Comparison of ENCODE assay signal across 1 cellular context in genomic region chr5:132003170-132003744, GRCh38.
A peak's percentile ranks its signal among the peaks of the same experiment; 100 is the strongest.
TF ChIP-seq lines count a peak whose summit lies in the region.

No MANE protein-coding gene starts in this region.

TF ChIP-seq in HepG2, 621 proteins besides CTCF, POLR2A, EP300 and RAD21 (continued from another document and continues in another):
- TF ChIP-seq AKNA (CRISPR knock-in tag; IDR thresholded peaks at IDR 0.05; ENCODE audit: borderline replicate concordance) (no peak), ZNF749 (CRISPR knock-in tag; IDR thresholded peaks at IDR 0.05; ENCODE audit: borderline replicate concordance) (no peak), BATF2 (CRISPR knock-in tag; IDR thresholded peaks at IDR 0.05) (no peak), ZXDC (CRISPR knock-in tag; IDR thresholded peaks at IDR 0.05) (no peak), ZNF775 (CRISPR knock-in tag; IDR thresholded peaks at IDR 0.05; ENCODE audit: borderline replicate concordance) (no peak), REST (IDR thresholded peaks at IDR 0.05; ENCODE audit: borderline replicate concordance in 1 of 2, low read depth in 1 of 2, low read length in 2 of 2) (no peak), NAIF1 (CRISPR knock-in tag; IDR thresholded peaks at IDR 0.05; ENCODE audit: borderline replicate concordance) (no peak), PAWR (CRISPR knock-in tag; IDR thresholded peaks at IDR 0.05; ENCODE audit: borderline replicate concordance) (no peak), IKZF5 (CRISPR knock-in tag; IDR thresholded peaks at IDR 0.05) (no peak; the same call in none of the 2 replicates), KDM2A (CRISPR knock-in tag; IDR thresholded peaks at IDR 0.05; ENCODE audit: borderline replicate concordance, low read depth) (0 out of 2 replicates have a peak, but pooled peaks have one; percentile 24), SSRP1 (CRISPR knock-in tag; IDR thresholded peaks at IDR 0.05) (no peak), CHD2 (IDR thresholded peaks at IDR 0.05; ENCODE audit: low read depth, low read length) (no peak), ZNF232 (CRISPR knock-in tag; IDR thresholded peaks at IDR 0.05; ENCODE audit: borderline replicate concordance) (no peak), PCBP1 (IDR thresholded peaks at IDR 0.05; ENCODE audit: borderline replicate concordance, low read depth, low read length) (no peak), ZBTB20 (CRISPR knock-in tag; IDR thresholded peaks at IDR 0.05; ENCODE audit: borderline replicate concordance, low read depth) (no peak), WIZ (CRISPR knock-in tag; IDR thresholded peaks at IDR 0.05) (no peak), SP1 (IDR thresholded peaks at IDR 0.05) (no peak), SP1 (CRISPR knock-in tag; IDR thresholded peaks at IDR 0.05) (peak; percentile 44; the same call in 1 of the 2 replicates), ZSCAN21 (CRISPR knock-in tag; IDR thresholded peaks at IDR 0.05; ENCODE audit: borderline replicate concordance) (no peak), ZFX (CRISPR knock-in tag; IDR thresholded peaks at IDR 0.05; ENCODE audit: low read depth) (peak; percentile 92), ARNTL (CRISPR knock-in tag; IDR thresholded peaks at IDR 0.05) (no peak; the same call in 1 of the 2 replicates), UBTF (CRISPR knock-in tag; IDR thresholded peaks at IDR 0.05) (peak; percentile 66), PRDM10 (CRISPR knock-in tag; IDR thresholded peaks at IDR 0.05; ENCODE audit: low read depth) (peak; percentile 47; the same call in 1 of the 2 replicates), NR1H2 (CRISPR knock-in tag; IDR thresholded peaks at IDR 0.05; ENCODE audit: borderline replicate concordance, low read depth) (no peak), ZNF260 (CRISPR knock-in tag; IDR thresholded peaks at IDR 0.05; ENCODE audit: borderline replicate concordance, low read depth) (no peak), ZNF616 (CRISPR knock-in tag; IDR thresholded peaks at IDR 0.05; ENCODE audit: low read depth) (no peak)
- TF ChIP-seq, protein P1, sequence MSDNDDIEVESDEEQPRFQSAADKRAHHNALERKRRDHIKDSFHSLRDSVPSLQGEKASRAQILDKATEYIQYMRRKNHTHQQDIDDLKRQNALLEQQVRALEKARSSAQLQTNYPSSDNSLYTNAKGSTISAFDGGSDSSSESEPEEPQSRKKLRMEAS (IDR thresholded peaks at IDR 0.05) = no peak
- TF ChIP-seq, protein P2, sequence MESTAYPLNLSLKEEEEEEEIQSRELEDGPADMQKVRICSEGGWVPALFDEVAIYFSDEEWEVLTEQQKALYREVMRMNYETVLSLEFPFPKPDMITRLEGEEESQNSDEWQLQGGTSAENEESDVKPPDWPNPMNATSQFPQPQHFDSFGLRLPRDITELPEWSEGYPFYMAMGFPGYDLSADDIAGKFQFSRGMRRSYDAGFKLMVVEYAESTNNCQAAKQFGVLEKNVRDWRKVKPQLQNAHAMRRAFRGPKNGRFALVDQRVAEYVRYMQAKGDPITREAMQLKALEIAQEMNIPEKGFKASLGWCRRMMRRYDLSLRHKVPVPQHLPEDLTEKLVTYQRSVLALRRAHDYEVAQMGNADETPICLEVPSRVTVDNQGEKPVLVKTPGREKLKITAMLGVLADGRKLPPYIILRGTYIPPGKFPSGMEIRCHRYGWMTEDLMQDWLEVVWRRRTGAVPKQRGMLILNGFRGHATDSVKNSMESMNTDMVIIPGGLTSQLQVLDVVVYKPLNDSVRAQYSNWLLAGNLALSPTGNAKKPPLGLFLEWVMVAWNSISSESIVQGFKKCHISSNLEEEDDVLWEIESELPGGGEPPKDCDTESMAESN (CRISPR knock-in tag; conservative IDR thresholded peaks at IDR 0.05) = peak; percentile 39; the same call in 1 of the 2 replicates
- TF ChIP-seq, protein P3, sequence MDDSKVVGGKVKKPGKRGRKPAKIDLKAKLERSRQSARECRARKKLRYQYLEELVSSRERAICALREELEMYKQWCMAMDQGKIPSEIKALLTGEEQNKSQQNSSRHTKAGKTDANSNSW (CRISPR knock-in tag; IDR thresholded peaks at IDR 0.05; ENCODE audit: borderline replicate concordance) = no peak
